Comparison of ENCODE assay signal across 8 cellular contexts in the genomic region with DNA sequence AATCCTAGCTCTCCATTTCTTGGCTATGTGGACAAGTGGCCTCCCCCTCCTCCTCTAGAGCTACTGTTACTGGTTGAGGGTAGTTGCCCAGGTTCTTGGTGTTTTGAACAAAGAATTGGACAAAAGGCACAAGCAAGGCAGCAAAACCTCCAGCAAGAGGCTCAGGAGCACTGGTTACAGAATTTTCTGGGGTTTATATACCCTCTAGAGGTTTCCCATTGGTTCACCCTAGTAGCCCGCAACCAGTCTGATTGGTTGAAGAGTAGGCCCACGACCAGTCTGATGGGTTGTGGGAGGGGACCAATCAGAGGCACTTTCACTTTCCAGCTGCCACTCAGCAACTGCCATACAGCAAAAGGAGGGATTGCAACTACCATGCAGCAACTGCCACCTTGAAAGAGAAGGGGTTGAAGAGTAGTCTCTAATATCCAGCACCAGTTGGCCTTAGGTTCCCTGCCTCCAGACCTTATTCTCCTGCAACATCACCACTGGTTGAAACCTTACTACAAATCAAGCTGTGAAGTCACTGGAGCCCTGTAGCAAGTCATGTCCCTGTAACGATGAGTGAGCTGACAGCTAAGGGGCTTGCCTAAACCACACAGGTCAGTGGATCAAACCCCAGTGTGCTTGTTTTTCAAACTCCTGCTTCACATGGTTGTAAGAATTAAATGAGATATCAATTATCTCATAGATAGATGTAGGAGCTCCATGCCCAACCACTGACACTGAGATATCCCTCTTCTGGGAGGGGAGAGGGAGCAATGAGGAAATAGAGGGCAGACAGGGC. TPM values are rescaled to one million over a fixed set of nuclear protein-coding genes. Genes with fewer than 3 reads are reported as not detected.
DNase-seq lines count a peak whose midpoint lies in the region; ATAC-seq, FAIRE-seq and TF ChIP-seq lines count a peak whose summit lies in the region.

No MANE protein-coding gene starts in this region.

- peak overlapping the region; percentile 51; the same call in 1 of the 2 replicates for H2BK15ac ChIP-seq in H1 (ENCODE audit: low read length)

- H3K9ac ChIP-seq in H1 (replicated peaks in 1 of 4; ENCODE audit: extremely low read depth in 1 of 4, low read depth in 3 of 4, low read length in 3 of 4): no peak overlapping the region

- H3K4me1 ChIP-seq in CD4-positive, CD25-positive, alpha-beta regulatory T cell (ENCODE audit: control insufficient read depth, insufficient read depth, low read length, poor library complexity, severe bottlenecking): peaks cover 29% of the 10 kb centered on the region
- peaks cover 0 to 42% (median 26%) of the 10 kb centered on the region in 4 experiments; a peak in 6 of 7 replicates for H3K4me1 ChIP-seq in H1 (replicated peaks in 1 of 4; ENCODE audit: control insufficient read depth in 3 of 4, insufficient read depth in 4 of 4, low read length in 3 of 4)

- H3K27me3 ChIP-seq in CD4-positive, CD25-positive, alpha-beta regulatory T cell (ENCODE audit: control insufficient read depth, insufficient read depth, low read length): no peaks in the 10 kb centered on the region
- H3K27me3 ChIP-seq in H1 (replicated peaks in 1 of 4; ENCODE audit: control insufficient read depth in 3 of 4, extremely low read depth in 1 of 4, insufficient read depth in 3 of 4, low read length in 3 of 4): peaks cover 0 to 6% (median 2%) of the 10 kb centered on the region in 4 experiments; a peak in 1 of 7 replicates

- TF ChIP-seq CTCF in H1 (IDR thresholded peaks at IDR 0.05; ENCODE audit: control extremely low read depth in 1 of 3, insufficient read depth in 1 of 3, low read depth in 1 of 3, low read length in 3 of 3): no peak

- TF ChIP-seq EP300 in H1 (IDR thresholded peaks at IDR 0.05; ENCODE audit: borderline replicate concordance in 1 of 2, low read depth in 2 of 2, low read length in 2 of 2): no peak

- no peak overlapping the region for H2BK5ac ChIP-seq in H1 (ENCODE audit: low read depth, low read length)

- H4K20me1 ChIP-seq in H1 (replicated peaks in 1 of 2; ENCODE audit: control insufficient read depth in 1 of 2, insufficient read depth in 2 of 2, low read length in 2 of 2): peaks cover 5 to 7% of the 10 kb centered on the region in 2 experiments

- no peak overlapping the region for H3K56ac ChIP-seq in H1 (replicated peaks; ENCODE audit: insufficient read length, low read depth, low read length)

- no peak overlapping the region for H2BK20ac ChIP-seq in H1 (ENCODE audit: low read length)

- TF ChIP-seq RAD21 in H1 (IDR thresholded peaks at IDR 0.05 in 1 of 2, conservative IDR thresholded peaks at IDR 0.05 in 1 of 2; ENCODE audit: low read depth in 2 of 2, low read length in 2 of 2): no peak

- H4K8ac ChIP-seq in H1 (ENCODE audit: extremely low read depth, insufficient read depth, low read length): no peak overlapping the region

- H3K14ac ChIP-seq in H1 (ENCODE audit: insufficient read length): no peak overlapping the region

- H3K9me3 Mint-ChIP-seq in CD4-positive, CD25-positive, alpha-beta regulatory T cell: peaks cover 0 to 1% (median 0%) of the 10 kb centered on the region in 7 donors

- H4K5ac ChIP-seq in H1 (ENCODE audit: insufficient read length, low read depth, low read length): no peak overlapping the region

- no peak overlapping the region for H3K4me3 ChIP-seq in CD4-positive, CD25-positive, alpha-beta regulatory T cell (ENCODE audit: low read depth, low read length)
- H3K4me3 ChIP-seq in H1 (ENCODE audit: extremely low read depth in 1 of 4, insufficient read depth in 2 of 4, low read depth in 3 of 4, low read length in 4 of 4): no peak overlapping the region

- peaks cover 3% of the 10 kb centered on the region for H3K79me1 ChIP-seq in H1 (ENCODE audit: low read depth, low read length)

- H3K27ac Mint-ChIP-seq in CD4-positive, CD25-positive, alpha-beta regulatory T cell: no peak overlapping the region

- peaks cover 20% of the 10 kb centered on the region; the same call in 1 of the 2 replicates for H3K23me2 ChIP-seq in H1 (ENCODE audit: low read depth, low read length)

- peaks cover under 1 to 28% (median 20%) of the 10 kb centered on the region in 4 donors for H3K4me1 Mint-ChIP-seq in CD4-positive, CD25-positive, alpha-beta regulatory T cell

- H2BK12ac ChIP-seq in H1 (ENCODE audit: low read depth, low read length): no peak overlapping the region

- peak overlapping the region in 1 of 2 experiments; percentile 13; a peak in 2 of 4 replicates for H3K4me2 ChIP-seq in H1 (ENCODE audit: insufficient read depth in 1 of 2, low read depth in 2 of 2, low read length in 2 of 2)

- POLR2A ChIA-PET in H1 (lab: Charles Lee; ENCODE audit: partially characterized antibody): interaction anchor here (1.0 to 2.0 kb wide), 7 partner anchors 9 to 261 kb away, joined by 3 to 6 read pairs (median 3); partner anchors contain the start of gene COX5A

- FAIRE-seq in H1 (lab: Jason Lieb, UNC): no peak

- no peaks in the 10 kb centered on the region for H3K36me3 ChIP-seq in CD4-positive, CD25-positive, alpha-beta regulatory T cell (ENCODE audit: control insufficient read depth, insufficient read depth, low read length)
- no peaks in the 10 kb centered on the region for H3K36me3 ChIP-seq in H1 (ENCODE audit: control insufficient read depth in 2 of 4, insufficient read depth in 4 of 4, low read length in 3 of 4)

- no peak overlapping the region for H3K4ac ChIP-seq in H1 (replicated peaks; ENCODE audit: insufficient read length, low read depth, low read length)

- peaks cover 11 to 17% of the 10 kb centered on the region in 2 experiments; a peak in 3 of 4 replicates for H3K79me2 ChIP-seq in H1 (ENCODE audit: control insufficient read depth in 1 of 2, insufficient read depth in 2 of 2, low read length in 2 of 2)

- H3K27me3 Mint-ChIP-seq in CD4-positive, CD25-positive, alpha-beta regulatory T cell: peaks cover 5% of the 10 kb centered on the region

- CTCF ChIA-PET in H1 (lab: Charles Lee; ENCODE audit: partially characterized antibody): interaction anchor here (0.8 to 8.3 kb wide), 9 partner anchors 16 to 479 kb away, joined by 3 to 90 read pairs (median 4); no protein-coding TSS in a partner anchor

- no peak overlapping the region for H2AFZ ChIP-seq in H1 (ENCODE audit: low read length)

- H3K18ac ChIP-seq in H1 (ENCODE audit: extremely low read depth, low read length): no peak overlapping the region

- peak in 2 of 3 donors; percentile 16 to 79 for DNase-seq in CD4-positive, CD25-positive, alpha-beta regulatory T cell
- peak; percentile 47 to 76 for DNase-seq in NOMO-1 (lab: John Stamatoyannopoulos, UW; ENCODE audit: unreplicated experiment in 2 of 2)
- DNase-seq in H1 (ENCODE audit: low read depth in 1 of 2, low spot score in 2 of 2): no peak
- DNase-seq in DMS114 treated with DMSO at 0.1 percent for 48 hours (lab: John Stamatoyannopoulos, UW; ENCODE audit: unreplicated experiment): no peak
- DNase-seq in pons (ENCODE audit: low spot score): no peak

- H2AK5ac ChIP-seq in H1 (ENCODE audit: low read depth, low read length): no peak overlapping the region

- H3K9me3 ChIP-seq in CD4-positive, CD25-positive, alpha-beta regulatory T cell (ENCODE audit: control insufficient read depth in 2 of 2, low read length in 2 of 2): no peaks in the 10 kb centered on the region
- no peaks in the 10 kb centered on the region for H3K9me3 ChIP-seq in H1 (ENCODE audit: insufficient read depth in 2 of 2, low read depth in 1 of 2, low read length in 1 of 2)

- TF ChIP-seq POLR2A in GM15510 (IDR thresholded peaks at IDR 0.05; ENCODE audit: borderline replicate concordance, extremely low read depth, insufficient read length): peak; percentile 9
- no peak for TF ChIP-seq POLR2A in H1 (IDR thresholded peaks at IDR 0.05; ENCODE audit: control extremely low read depth in 1 of 2, low read depth in 2 of 2, low read length in 2 of 2)

- no peaks in the 10 kb centered on the region for H3K36me3 Mint-ChIP-seq in CD4-positive, CD25-positive, alpha-beta regulatory T cell

- H3K4me3 Mint-ChIP-seq in CD4-positive, CD25-positive, alpha-beta regulatory T cell: peak overlapping the region in 2 of 4 donors; percentile 35 to 98

- H2BK120ac ChIP-seq in H1 (replicated peaks; ENCODE audit: low read depth, low read length): no peak overlapping the region

- no peak overlapping the region for H3K27ac ChIP-seq in CD4-positive, CD25-positive, alpha-beta regulatory T cell (ENCODE audit: insufficient read depth, low read length, poor library complexity, severe bottlenecking)
- H3K27ac ChIP-seq in H1 (ENCODE audit: low read depth, low read length): no peak overlapping the region

- ATAC-seq in CD4-positive, CD25-positive, alpha-beta regulatory T cell (ENCODE audit: low read depth in 2 of 2): no peak
- ATAC-seq in GM19395 (IDR thresholded peaks at IDR 0.05; ENCODE audit: unreplicated experiment) (no peak), GM21515 (IDR thresholded peaks at IDR 0.05; ENCODE audit: unreplicated experiment) (no peak)

- H4K91ac ChIP-seq in H1 (replicated peaks; ENCODE audit: insufficient read length, low read length): no peak overlapping the region

- H3K23ac ChIP-seq in H1 (ENCODE audit: insufficient read length): no peak overlapping the region

- WGBS in H1 (ENCODE audit: extremely low coverage in 1 of 2, insufficient coverage in 1 of 2, insufficient read length in 1 of 2, insufficient replicate concordance in 2 of 2, low coverage in 1 of 2, low lambda C conversion rate in 2 of 2, missing lambda C conversion rate in 1 of 2), 2 experiments: 74% methylated on average over 3 of the region's 3 CpGs; no CpG with 5 or more reads in 1 of the 2 experiments

RNA-seq across cellular contexts. Expression of gene C15orf39, which starts 2.9 kb away (rescaled TPM):
- 19.5 TPM for total RNA-seq in CD4-positive, CD25-positive, alpha-beta regulatory T cell
- 1 to 10 TPM; 1.2 to 2.3 (median 1.8) TPM for polyA plus RNA-seq in CD4-positive, CD25-positive, alpha-beta regulatory T cell
- total RNA-seq in H1 (2021; fragmentation: NEBNext Ultra II Directional; extraction: Animal tissue kit (Norgen Biotek cat#: 25700)): 35.6 and 38.5 TPM in 2 replicates
- polyA plus RNA-seq in H1 (2011; rRNA removed): 13.8 and 18.9 TPM in 2 replicates
- 5.7 TPM for polyA plus RNA-seq in H1 (2011; cell fraction: cytosol; rRNA removed)
- 15.1 TPM for polyA plus RNA-seq in H1 (2011; cell fraction: nucleus; rRNA removed)
- 17.6 to 27.7 TPM (median 24.3 TPM) in 4 replicates for polyA plus RNA-seq in H1 (2012, experiment 1 of 2)
- polyA plus RNA-seq in H1 (2012, experiment 2 of 2): 24.9 TPM
- 23.9 TPM for polyA plus RNA-seq in H1 (2013, experiment 1 of 2)
- polyA plus RNA-seq in H1 (2013, experiment 2 of 2): 24.3 TPM
- 14.5 and 15.8 TPM in 2 replicates for polyA minus RNA-seq in H1 (2011; rRNA and poly(A)+ RNA removed)
- 23.3 TPM for polyA minus RNA-seq in H1 (2011; cell fraction: cytosol; rRNA and poly(A)+ RNA removed)
- 21.6 TPM for polyA minus RNA-seq in H1 (2011; cell fraction: nucleus; rRNA and poly(A)+ RNA removed)

RNA-seq across cellular contexts. Expression of gene GOLGA6C, which starts 59.4 kb away (rescaled TPM):
- total RNA-seq in CD4-positive, CD25-positive, alpha-beta regulatory T cell: not detected
- polyA plus RNA-seq in CD4-positive, CD25-positive, alpha-beta regulatory T cell: not detected
- total RNA-seq in H1 (2021; fragmentation: NEBNext Ultra II Directional; extraction: Animal tissue kit (Norgen Biotek cat#: 25700)): 0.35 TPM in 1 of 2 replicates, not detected in the other
- polyA plus RNA-seq in H1 (2011; rRNA removed): 0.14 and 0.17 TPM in 2 replicates
- 0.22 TPM for polyA plus RNA-seq in H1 (2011; cell fraction: cytosol; rRNA removed)
- polyA plus RNA-seq in H1 (2011; cell fraction: nucleus; rRNA removed): 0.11 TPM
- polyA plus RNA-seq in H1 (2012, experiment 1 of 2): 0.15 to 0.61 TPM (median 0.42 TPM) in 4 replicates
- polyA plus RNA-seq in H1 (2012, experiment 2 of 2): not detected
- 0.99 TPM for polyA plus RNA-seq in H1 (2013, experiment 1 of 2)
- polyA plus RNA-seq in H1 (2013, experiment 2 of 2): 0.75 TPM
- polyA minus RNA-seq in H1 (2011; rRNA and poly(A)+ RNA removed): not detected in 2 replicates
- not detected for polyA minus RNA-seq in H1 (2011; cell fraction: cytosol; rRNA and poly(A)+ RNA removed)
- polyA minus RNA-seq in H1 (2011; cell fraction: nucleus; rRNA and poly(A)+ RNA removed): 0.30 TPM

Comparison
In these comparisons a context has a peak if more than half of its experiments do, and no peak if none do; other contexts are left out.
1. DNase-seq: peak in CD4-positive, CD25-positive, alpha-beta regulatory T cell (2 of 3) and NOMO-1 (2 of 2); none in H1 (0 of 2), DMS114 treated with DMSO at 0.1 percent for 48 hours (single experiment) and pons (single experiment).